24 cellular contexts compared by ENCODE assay signal in the genomic region with DNA sequence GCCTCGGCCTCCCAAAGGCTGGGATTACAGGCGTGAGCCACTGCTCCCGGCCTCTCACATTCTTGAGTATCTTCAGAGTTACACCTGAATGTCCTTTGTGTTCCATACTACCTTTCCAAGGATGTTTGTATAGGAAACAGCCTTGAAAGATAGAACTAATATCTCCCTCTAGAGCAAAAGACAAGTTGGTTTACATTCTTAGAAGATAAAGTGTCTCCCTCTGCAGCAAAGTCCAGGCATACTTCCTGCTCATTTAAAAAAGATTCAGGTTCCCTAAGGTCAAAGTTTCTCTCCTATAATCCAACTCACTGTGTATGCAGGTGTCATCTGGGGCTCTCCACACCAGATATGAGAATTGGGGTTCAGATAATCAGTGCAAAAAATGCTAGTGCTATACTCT.
"Had no signal": no experiment of that assay in that cellular context is flagged by ENCODE, and none has a peak within 500 bp of the region (broad histone marks: within the 10 kb centered on the region; RNA-seq: fewer than 3 reads in every experiment).

No MANE protein-coding gene starts in this region.

- ATAC-seq: activated T-cell treated with anti-CD3 and anti-CD28 coated beads, Interleukin-2, amount 50 U/mL, for 4 hours; stimulated activated naive CD8-positive, alpha-beta T cell treated with anti-CD3 and anti-CD28 coated beads, Interleukin-15, Interleukin-2, amounts not matched to agents 100 U/mL and 50 U/mL, for 24 hours had no signal

- H3K27ac ChIP-seq: ascending aorta, esophagus squamous epithelium, left ventricle myocardium inferior, prostate gland, right atrium auricular region, tibial artery, VCaP had no signal

- FAIRE-seq: endothelial cell of umbilical vein, urothelium cell line had no signal

- H3K4me3 ChIP-seq: ascending aorta, esophagus squamous epithelium, left ventricle myocardium inferior, prostate gland, right atrium auricular region, tibial artery had no signal

- H3K27me3 ChIP-seq: ascending aorta, right atrium auricular region, tibial artery had no signal

- H3K36me3 ChIP-seq: ascending aorta, esophagus squamous epithelium, left ventricle myocardium inferior, prostate gland, right atrium auricular region, tibial artery had no signal

- H3K4me1 ChIP-seq: ascending aorta, esophagus squamous epithelium, left ventricle myocardium inferior, prostate gland, right atrium auricular region, tibial artery had no signal

- H3K9me3 ChIP-seq: ascending aorta, esophagus squamous epithelium, left ventricle myocardium inferior, prostate gland, right atrium auricular region, tibial artery had no signal

- DNase-seq: activated CD4-positive, alpha-beta T cell treated with anti-CD3 and anti-CD28 coated beads, Interleukin-2, amount 50 U/mL, for 1 hour; activated CD4-positive, CD25-positive, alpha-beta regulatory T cell treated with anti-CD3 and anti-CD28 coated beads, Interleukin-2, amount 50 U/mL, for 72 hours; activated CD8-positive, alpha-beta memory T cell treated with anti-CD3 and anti-CD28 coated beads, Interleukin-2, amount 50 U/mL, for 4 hours; activated naive CD4-positive, alpha-beta T cell treated with anti-CD3 and anti-CD28 coated beads for 36 hours; activated T-cell treated with anti-CD3 and anti-CD28 coated beads, Interleukin-2, amount 50 U/mL, for 4 hours; effector CD8-positive, alpha-beta T cell; esophagus squamous epithelium; foreskin melanocyte; glutamatergic neuron; hypothalamus; kidney; left ventricle myocardium inferior; naive B cell; stimulated activated CD4-positive, alpha-beta T cell treated with anti-CD3 and anti-CD28 coated beads, Interleukin-2, amount 100 ng/mL, for 24 hours; stimulated activated naive CD8-positive, alpha-beta T cell treated with anti-CD3 and anti-CD28 coated beads, Interleukin-15, Interleukin-2, amounts not matched to agents 100 U/mL and 50 U/mL, for 24 hours; substantia nigra; T-helper 2 cell; tibial artery had no signal
